ENCODE assay signal across 8 cellular contexts in the genomic region with DNA sequence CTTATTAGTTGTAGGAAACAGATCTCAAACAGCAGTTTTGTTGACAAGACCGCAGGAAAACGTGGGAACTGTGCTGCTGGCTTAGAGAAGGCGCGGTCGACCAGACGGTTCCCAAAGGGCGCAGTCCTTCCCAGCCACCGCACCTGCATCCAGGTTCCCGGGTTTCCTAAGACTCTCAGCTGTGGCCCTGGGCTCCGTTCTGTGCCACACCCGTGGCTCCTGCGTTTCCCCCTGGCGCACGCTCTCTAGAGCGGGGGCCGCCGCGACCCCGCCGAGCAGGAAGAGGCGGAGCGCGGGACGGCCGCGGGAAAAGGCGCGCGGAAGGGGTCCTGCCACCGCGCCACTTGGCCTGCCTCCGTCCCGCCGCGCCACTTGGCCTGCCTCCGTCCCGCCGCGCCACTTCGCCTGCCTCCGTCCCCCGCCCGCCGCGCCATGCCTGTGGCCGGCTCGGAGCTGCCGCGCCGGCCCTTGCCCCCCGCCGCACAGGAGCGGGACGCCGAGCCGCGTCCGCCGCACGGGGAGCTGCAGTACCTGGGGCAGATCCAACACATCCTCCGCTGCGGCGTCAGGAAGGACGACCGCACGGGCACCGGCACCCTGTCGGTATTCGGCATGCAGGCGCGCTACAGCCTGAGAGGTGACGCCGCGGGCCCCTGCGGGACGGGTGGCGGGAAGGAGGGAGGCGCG. TPM values are rescaled to one million over a fixed set of nuclear protein-coding genes. Genes with fewer than 3 reads are reported as not detected.
A peak's percentile ranks its signal among the peaks of the same experiment; 100 is the strongest.
DNase-seq lines count a peak whose midpoint lies in the region; ATAC-seq, FAIRE-seq and TF ChIP-seq lines count a peak whose summit lies in the region.

A gene (plus strand): TSS at position 343 of the 687 bp plus-strand sequence. CDS start 90 bp downstream, at position 433.

- POLR2A ChIA-PET in GM12878 (lab: Charles Lee), result interaction anchor here (1.0 to 1.4 kb wide), 2 partner anchors 18 to 154 kb away, joined by 3 to 4 read pairs; no protein-coding TSS in a partner anchor

- SMC1A ChIA-PET in GM12878 (lab: Charles Lee; ENCODE audit: uncharacterized antibody, unreplicated experiment), result interaction anchor here (1.1 to 1.5 kb wide), 4 partner anchors 15 to 50 kb away, joined by 3 read pairs; no protein-coding TSS in a partner anchor

- no peak for TF ChIP-seq EP300 in GM12878 (IDR thresholded peaks at IDR 0.05; ENCODE audit: borderline replicate concordance in 1 of 2, control insufficient read depth in 1 of 2, low read depth in 2 of 2, low read length in 2 of 2)

- H3K79me2 ChIP-seq in GM12878 (ENCODE audit: control insufficient read depth, insufficient read depth, low read length), result peaks cover 37% of the 10 kb centered on the region
- peaks cover 11% of the 10 kb centered on the region for H3K79me2 ChIP-seq in smooth muscle cell (ENCODE audit: low read depth)

- in situ Hi-C loops in GM13976 (cut with MboI; ENCODE audit: low sequenced_read_pairs, unreplicated experiment) (no loop called here), GM12878 (cut with MboI) (loop anchor here (5.0 kb wide), 1 partner anchor 155 kb away; a partner anchor contains a TSS)

- no peaks in the 10 kb centered on the region for H3F3A ChIP-seq in smooth muscle cell (ENCODE audit: low read depth)

- H3K4me2 ChIP-seq in GM12878 (ENCODE audit: control insufficient read depth, insufficient read depth) (peak within 1 kb of the TSS; percentile 70), smooth muscle cell (peak within 1 kb of the TSS; percentile 98)

- 1% methylated on average over 75 of the region's 79 CpGs for WGBS in GM12878 (ENCODE audit: insufficient coverage, insufficient replicate concordance, low lambda C conversion rate, missing lambda C conversion rate)
- WGBS in smooth muscle cell (ENCODE audit: low lambda C conversion rate), result under 1% methylated on average over 63 of the region's 79 CpGs

- intact Hi-C loops in GM12878 (cut with micrococcal nuclease; ENCODE audit: unreplicated experiment), result loop anchor here (5.0 kb wide), 1 partner anchor 155 kb away; a partner anchor contains a TSS

- H3K27me3 ChIP-seq in SJSA1 (replicated peaks), result no peaks in the 10 kb centered on the region
- H3K27me3 ChIP-seq in GM12878 (replicated peaks in 1 of 2; ENCODE audit: control insufficient read depth in 2 of 2, insufficient read depth in 2 of 2, low read length in 1 of 2), result no peaks in the 10 kb centered on the region
- no peaks in the 10 kb centered on the region for H3K27me3 ChIP-seq in smooth muscle cell (ENCODE audit: low read depth)

- TF ChIP-seq POLR2A in GM12878 (IDR thresholded peaks at IDR 0.05; ENCODE audit: low read depth, low read length), result peak; percentile 81

- H3K36me3 ChIP-seq in SJSA1 (peaks cover 53% of the 10 kb centered on the region), GM12878 (ENCODE audit: control insufficient read depth in 2 of 2, insufficient read depth in 2 of 2, low read length in 1 of 2) (peaks cover 8 to 21% of the 10 kb centered on the region in 2 experiments; a peak in 3 of 4 replicates), smooth muscle cell (ENCODE audit: low read depth) (no peaks in the 10 kb centered on the region)

- BruUV-seq in GM12878 (replicated peaks; lab: Mats Ljungman, UMichigan), result no TSS peak

- H3K4me1 ChIP-seq in SJSA1 (replicated peaks), result peaks cover 29% of the 10 kb centered on the region
- H3K4me1 ChIP-seq in GM12878 (ENCODE audit: control insufficient read depth, insufficient read depth, low read length), result peaks cover 7% of the 10 kb centered on the region
- H3K4me1 ChIP-seq in smooth muscle cell (ENCODE audit: low read depth), result no peaks in the 10 kb centered on the region

- H3K4me3 ChIP-seq in SJSA1, result peak within 1 kb of the TSS; percentile 95
- H3K4me3 ChIP-seq in GM12878, result peak within 1 kb of the TSS; percentile 92
- peak within 1 kb of the TSS; percentile 93 for H3K4me3 ChIP-seq in iPS-18c (ENCODE audit: insufficient read depth, low read depth, low read length)
- H3K4me3 ChIP-seq in smooth muscle cell, result peak within 1 kb of the TSS; percentile 70

- TF ChIP-seq RAD21 in GM12878 (IDR thresholded peaks at IDR 0.05; ENCODE audit: insufficient read depth, low read depth, low read length), result no peak

- peak within 1 kb of the TSS; percentile 87 for H2AFZ ChIP-seq in GM12878 (ENCODE audit: control insufficient read depth, low read depth, low read length)
- peak within 1 kb of the TSS; percentile 87 for H2AFZ ChIP-seq in smooth muscle cell (ENCODE audit: low read depth)

- CTCF ChIA-PET in GM12878 (lab: Yijun Ruan, JAX), result interaction anchor here (0.8 to 3.8 kb wide), 6 partner anchors 8 to 175 kb away, joined by 3 to 18 read pairs (median 4); no protein-coding TSS in a partner anchor

- DNase-seq in GM13976 (ENCODE audit: low spot score) (peak; percentile 83), NCI-H1048 (lab: John Stamatoyannopoulos, UW) (peak; percentile 51), SJSA1 (ENCODE audit: low read depth in 1 of 2, low spot score in 2 of 2) (peak; percentile 76 to 83), GM12878 (ENCODE audit: low read depth, low spot score) (no peak), smooth muscle cell (lab: John Stamatoyannopoulos, UW; ENCODE audit: unreplicated experiment) (peak; percentile 51)

- H4K20me1 ChIP-seq in GM12878 (ENCODE audit: control insufficient read depth, insufficient read depth) (no peaks in the 10 kb centered on the region), smooth muscle cell (ENCODE audit: low read depth) (no peaks in the 10 kb centered on the region)

- RAD21 ChIA-PET in GM12878 (lab: Charles Lee; ENCODE audit: unreplicated experiment), result interaction anchor here (0.7 to 3.0 kb wide), 7 partner anchors 8 to 173 kb away, joined by 3 to 13 read pairs (median 4); no protein-coding TSS in a partner anchor

- ATAC-seq in HG02763 (IDR thresholded peaks at IDR 0.05; ENCODE audit: unreplicated experiment) (peak; percentile 42), GM12878 (peak; percentile 60)

- peaks cover 2% of the 10 kb centered on the region; the same call in 1 of the 2 replicates for H3K9me3 ChIP-seq in SJSA1 (replicated peaks)
- H3K9me3 ChIP-seq in GM12878 (replicated peaks; ENCODE audit: control insufficient read depth, insufficient read depth, low read length), result peaks cover 6% of the 10 kb centered on the region; the same call in 2 of the 3 replicates
- H3K9me3 ChIP-seq in iPS-18c (ENCODE audit: control insufficient read depth, insufficient read depth, low read length), result peaks cover 2% of the 10 kb centered on the region
- no peaks in the 10 kb centered on the region for H3K9me3 ChIP-seq in smooth muscle cell (replicated peaks; ENCODE audit: low read depth)

- H3K27ac ChIP-seq in 22Rv1 (peak within 1 kb of the TSS; percentile 99), SJSA1 (peak within 1 kb of the TSS; percentile 97), GM12878 (ENCODE audit: control insufficient read depth, insufficient read depth) (peak within 1 kb of the TSS; percentile 86), smooth muscle cell (ENCODE audit: low read depth) (peak within 1 kb of the TSS; percentile 4)

- H3K9ac ChIP-seq in GM12878 (ENCODE audit: control insufficient read depth, insufficient read depth, low read length), result peak within 1 kb of the TSS; percentile 85
- peak within 1 kb of the TSS; percentile 61 for H3K9ac ChIP-seq in smooth muscle cell (ENCODE audit: low read depth)

- no peak; the same call in 1 of the 2 replicates for TF ChIP-seq CTCF in 22Rv1 (IDR thresholded peaks at IDR 0.05)
- no peak for TF ChIP-seq CTCF in GM13976 (IDR thresholded peaks at IDR 0.05; ENCODE audit: borderline replicate concordance, control extremely low read depth, extremely low read depth, insufficient read depth, missing control alignments)
- TF ChIP-seq CTCF in GM12878 (IDR thresholded peaks at IDR 0.05 in 2 of 3, conservative IDR thresholded peaks at IDR 0.05 in 1 of 3; ENCODE audit: control insufficient read depth in 2 of 3, extremely low read depth in 1 of 3, insufficient read depth in 1 of 3, low read depth in 3 of 3, low read length in 3 of 3), result no peak
- TF ChIP-seq CTCF in smooth muscle cell (IDR thresholded peaks at IDR 0.05; ENCODE audit: borderline replicate concordance, insufficient read depth, poor library complexity, severe bottlenecking), result no peak

- FAIRE-seq in GM12878 (lab: Jason Lieb, UNC), result no peak

TF ChIP-seq in GM12878, 131 proteins besides CTCF, POLR2A, EP300 and RAD21 (continues in another document):
- TF ChIP-seq POLR2AphosphoS5 (IDR thresholded peaks at IDR 0.05; ENCODE audit: low read length) (0 out of 2 replicates have a peak, but pooled peaks have one; percentile 3), BHLHE40 (IDR thresholded peaks at IDR 0.05; ENCODE audit: borderline replicate concordance in 1 of 2, low read depth in 2 of 2, low read length in 1 of 2) (peak; percentile 6 to 43; a peak in 1 of 4 replicates), NR2C1 (IDR thresholded peaks at IDR 0.05) (peak; percentile 38; the same call in 1 of the 2 replicates), CHD1 (IDR thresholded peaks at IDR 0.05; ENCODE audit: low read depth, low read length) (no peak)

RNA-seq across cellular contexts. Expression of the gene that starts here (rescaled TPM):
- 113 and 123 TPM in 2 replicates for total RNA-seq in SJSA1 (2014; rRNA removed; shearing (Covaris generic))
- 16.5 and 22.8 TPM in 2 replicates for total RNA-seq in GM12878 (2013; cell fraction: nucleolus; rRNA removed)
- 65.8 and 74.4 TPM in 2 replicates for total RNA-seq in GM12878 (2014; rRNA removed)
- total RNA-seq in GM12878 (2014; rRNA removed; fragmentation: Illumina TruSeq; extraction: Trizol), result 34.8 and 38.6 TPM in 2 replicates
- total RNA-seq in GM12878 (2021), result 219 and 224 TPM in 2 replicates
- polyA plus RNA-seq in GM12878 (2011; ENCODE audit: low read depth), result 146 TPM
- 221 and 263 TPM in 2 replicates for polyA plus RNA-seq in GM12878 (2011; rRNA removed)
- 355 and 416 TPM in 2 replicates for polyA plus RNA-seq in GM12878 (2011; cell fraction: cytosol; rRNA removed)
- polyA plus RNA-seq in GM12878 (2011; cell fraction: nucleus; rRNA removed), result 161 and 172 TPM in 2 replicates
- 162 and 194 TPM in 2 replicates for polyA plus RNA-seq in GM12878 (2012)
- polyA plus RNA-seq in GM12878 (2014; fragmentation: Illumina TruSeq; extraction: Trizol), result 250 and 297 TPM in 2 replicates
- polyA plus RNA-seq in GM12878 (2014; fragmentation: Nextera tagmentation; extraction: Ambion mirVana), result 100 to 1,000 TPM; 157 to 197 TPM
- polyA plus RNA-seq in GM12878 (2014; rRNA removed), result 200 and 218 TPM in 2 replicates
- 100 to 1,000 TPM; 516 to 524 TPM for polyA plus RNA-seq in GM12878 (2016; fragmentation: Nextera tagmentation; extraction: Ambion mirVana)
- 294 and 415 TPM in 2 replicates for polyA minus RNA-seq in GM12878 (2011; rRNA and poly(A)+ RNA removed)
- polyA minus RNA-seq in GM12878 (2011; cell fraction: cytosol; rRNA and poly(A)+ RNA removed), result 127 and 151 TPM in 2 replicates
- polyA minus RNA-seq in GM12878 (2011; cell fraction: nucleus; rRNA and poly(A)+ RNA removed), result 39.3 and 69.0 TPM in 2 replicates
- total RNA-seq in smooth muscle cell, result 26.9 and 29.1 TPM in 2 replicates
- polyA plus RNA-seq in smooth muscle cell, result 77.7 and 85.3 TPM in 2 replicates

Comparison
In these comparisons a context has a peak if more than half of its experiments do, and no peak if none do; other contexts are left out.
1. H3K27ac ChIP-seq: peak in every context shown above with its lines; median percentile 99 in 22Rv1; 97 in SJSA1; 86 in GM12878; 4 in smooth muscle cell.